Comparison of ENCODE assay signal across 20 cellular contexts in the genomic region with DNA sequence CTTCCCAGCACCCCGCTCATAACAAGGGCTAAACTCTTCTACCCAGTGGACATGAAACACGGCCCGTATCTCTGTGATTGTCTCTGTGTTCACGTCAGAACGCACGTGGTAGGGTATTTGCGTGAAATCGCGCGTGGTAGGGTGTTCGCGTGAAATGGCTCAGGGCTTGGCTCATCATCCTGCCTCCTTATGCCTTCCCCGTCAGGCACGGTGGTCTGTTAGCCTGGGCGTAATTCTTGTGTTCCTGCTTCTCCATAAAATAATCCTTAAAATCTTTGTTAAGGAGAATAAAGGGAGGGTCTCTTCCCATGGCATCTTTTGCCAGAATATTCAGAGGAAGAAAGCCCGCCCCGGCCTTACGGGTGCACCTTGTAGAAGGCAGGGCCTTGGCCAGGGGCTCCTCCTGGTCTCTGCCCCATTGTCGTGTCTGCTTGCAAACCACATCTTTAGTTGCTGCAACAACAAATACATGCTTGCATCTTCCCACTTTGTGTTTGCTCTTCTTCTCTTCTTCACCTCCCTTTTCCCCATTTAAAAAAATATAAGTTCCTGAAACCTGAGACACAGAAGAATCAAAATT.
DNase-seq lines count a peak whose midpoint lies in the region; ATAC-seq and TF ChIP-seq lines count a peak whose summit lies in the region.
"Had no signal": no experiment of that assay in that cellular context is flagged by ENCODE, and none has a peak within 500 bp of the region (broad histone marks: within the 10 kb centered on the region; RNA-seq: fewer than 3 reads in every experiment).

No MANE protein-coding gene starts in this region.

- H2BK5ac ChIP-seq in mesendoderm (ENCODE audit: low read length), result no peak overlapping the region

- H3K9ac ChIP-seq in BLaER1 (no peak overlapping the region), mesendoderm (ENCODE audit: low read length) (no peak overlapping the region)

- H3K9me3 ChIP-seq in BLaER1 (no peaks in the 10 kb centered on the region), lower lobe of right lung (no peaks in the 10 kb centered on the region)
- H3K9me3 ChIP-seq: body of pancreas, heart left ventricle had no signal

- H3K27me3 Mint-ChIP-seq in activated CD4-positive, alpha-beta T cell treated with anti-CD3 and anti-CD28 coated beads for 36 hours, result no peaks in the 10 kb centered on the region
- H3K27me3 Mint-ChIP-seq in activated CD8-positive, alpha-beta T cell treated with anti-CD3 and anti-CD28 coated beads, Interleukin-2, amount 10 ng/mL, durations not matched to agents 7 days and 5 days (ENCODE audit: low read depth), result no peaks in the 10 kb centered on the region
- H3K27me3 Mint-ChIP-seq: naive thymus-derived CD8-positive, alpha-beta T cell had no signal

- peaks cover 1% of the 10 kb centered on the region; the same call in 1 of the 2 replicates for H3K27me3 ChIP-seq in BLaER1
- H3K27me3 ChIP-seq in lower lobe of right lung (ENCODE audit: low read depth), result no peaks in the 10 kb centered on the region
- H3K27me3 ChIP-seq in mesendoderm (ENCODE audit: insufficient read depth, low read length, poor library complexity), result no peaks in the 10 kb centered on the region
- H3K27me3 ChIP-seq: body of pancreas, heart left ventricle had no signal

- H3K36me3 ChIP-seq in BLaER1, result 0 out of 2 replicates have a peak, but pooled peaks cover 5% of the 10 kb centered on the region
- H3K36me3 ChIP-seq in lower lobe of right lung, result peaks cover 6% of the 10 kb centered on the region
- H3K36me3 ChIP-seq in mesendoderm (ENCODE audit: control insufficient read depth, insufficient read depth, low read length), result no peaks in the 10 kb centered on the region

- H2AK5ac ChIP-seq in mesendoderm (ENCODE audit: low read length), result no peak overlapping the region

- H2BK120ac ChIP-seq in mesendoderm (ENCODE audit: low read depth, low read length), result no peak overlapping the region

- no peak overlapping the region for H3K23ac ChIP-seq in mesendoderm (ENCODE audit: low read length)

- CTCF ChIA-PET in activated CD4-positive, alpha-beta T cell treated with anti-CD3 and anti-CD28 coated beads for 36 hours (lab: Charles Lee), result no interaction called here
- CTCF ChIA-PET in activated CD8-positive, alpha-beta T cell treated with anti-CD3 and anti-CD28 coated beads, Interleukin-2, amount 10 ng/mL, durations not matched to agents 7 days and 5 days (lab: Charles Lee), result no interaction called here

- no peak overlapping the region for H4K5ac ChIP-seq in mesendoderm (ENCODE audit: low read length)

- no peak overlapping the region for H3K56ac ChIP-seq in mesendoderm (ENCODE audit: low read length)

- H4K20me1 ChIP-seq in BLaER1, result peaks cover 22% of the 10 kb centered on the region

- H4K8ac ChIP-seq in mesendoderm (ENCODE audit: low read depth, low read length), result no peak overlapping the region

- ATAC-seq in activated CD4-positive, alpha-beta T cell treated with anti-CD3 and anti-CD28 coated beads for 36 hours, result no peak
- no peak for ATAC-seq in activated CD8-positive, alpha-beta T cell treated with anti-CD3 and anti-CD28 coated beads, Interleukin-2, amount 10 ng/mL, durations not matched to agents 7 days and 5 days
- ATAC-seq in lower lobe of right lung, result no peak
- ATAC-seq: body of pancreas; heart left ventricle; naive thymus-derived CD8-positive, alpha-beta T cell had no signal

- no CpG with 5 or more reads among the region's 19 CpGs for WGBS in mesendoderm (ENCODE audit: extremely low coverage, insufficient coverage, low lambda C conversion rate)

- POLR2A ChIA-PET in activated CD4-positive, alpha-beta T cell treated with anti-CD3 and anti-CD28 coated beads for 36 hours (lab: Charles Lee), result no interaction called here
- POLR2A ChIA-PET in activated CD8-positive, alpha-beta T cell treated with anti-CD3 and anti-CD28 coated beads, Interleukin-2, amount 10 ng/mL, durations not matched to agents 7 days and 5 days (lab: Charles Lee), result interaction anchor here (1.0 to 1.5 kb wide), 2 partner anchors 14 to 18 kb away, joined by 3 to 5 read pairs; no protein-coding TSS in a partner anchor

- H3K27ac ChIP-seq in BLaER1, result no peak overlapping the region
- no peak overlapping the region for H3K27ac ChIP-seq in lower lobe of right lung
- H3K27ac ChIP-seq in mesendoderm (ENCODE audit: low read depth, low read length), result no peak overlapping the region
- H3K27ac ChIP-seq: body of pancreas, heart left ventricle, skin epidermis, VCaP had no signal

- no peak overlapping the region for H3K4me3 Mint-ChIP-seq in activated CD4-positive, alpha-beta T cell treated with anti-CD3 and anti-CD28 coated beads for 36 hours
- H3K4me3 Mint-ChIP-seq in activated CD8-positive, alpha-beta T cell treated with anti-CD3 and anti-CD28 coated beads, Interleukin-2, amount 10 ng/mL, durations not matched to agents 7 days and 5 days, result no peak overlapping the region

- DNase-seq in activated CD4-positive, alpha-beta T cell treated with anti-CD3 and anti-CD28 coated beads for 36 hours, result no peak
- no peak for DNase-seq in activated CD4-positive, alpha-beta T cell treated with anti-CD3 and anti-CD28 coated beads for 4 hours
- DNase-seq in activated CD8-positive, alpha-beta T cell treated with anti-CD3 and anti-CD28 coated beads, Interleukin-2, amount 10 ng/mL, durations not matched to agents 7 days and 5 days, result no peak
- peak; percentile 37 for DNase-seq in lower lobe of right lung
- DNase-seq in mesendoderm, result no peak
- DNase-seq in DMS153 treated with DMSO at 0.1 percent for 48 hours (lab: John Stamatoyannopoulos, UW; ENCODE audit: unreplicated experiment), result no peak
- no peak for DNase-seq in stimulated activated CD4-positive, alpha-beta T cell treated with anti-CD3 and anti-CD28 coated beads, Interleukin-12 subunit alpha, Interleukin-12 subunit beta, amount 100 ng/mL, for 4 hours
- DNase-seq: body of pancreas; cortex of kidney; GOT3; NCI-H1048; NCI-H2029 treated with DMSO at 0.1 percent for 48 hours; RPMI8226; stimulated activated CD4-positive, alpha-beta T cell treated with anti-CD3 and anti-CD28 coated beads, Interleukin-2, amount 100 ng/mL, for 48 hours; SW 1271 had no signal

- H3K4me3 ChIP-seq in BLaER1 (no peak overlapping the region), lower lobe of right lung (no peak overlapping the region), mesendoderm (ENCODE audit: low read length) (no peak overlapping the region)
- H3K4me3 ChIP-seq: body of pancreas, heart left ventricle, skin epidermis had no signal

- H3K4me1 Mint-ChIP-seq in activated CD4-positive, alpha-beta T cell treated with anti-CD3 and anti-CD28 coated beads for 36 hours, result peaks cover 83% of the 10 kb centered on the region
- H3K4me1 Mint-ChIP-seq in activated CD8-positive, alpha-beta T cell treated with anti-CD3 and anti-CD28 coated beads, Interleukin-2, amount 10 ng/mL, durations not matched to agents 7 days and 5 days (ENCODE audit: low read depth), result peaks cover 86% of the 10 kb centered on the region

- H3K27ac Mint-ChIP-seq in activated CD4-positive, alpha-beta T cell treated with anti-CD3 and anti-CD28 coated beads for 36 hours, result peak overlapping the region; percentile 72
- H3K27ac Mint-ChIP-seq in activated CD8-positive, alpha-beta T cell treated with anti-CD3 and anti-CD28 coated beads, Interleukin-2, amount 10 ng/mL, durations not matched to agents 7 days and 5 days, result peak overlapping the region; percentile 66

- intact Hi-C loops in activated CD4-positive, alpha-beta T cell treated with anti-CD3 and anti-CD28 coated beads for 36 hours (cut with DNase I, micrococcal nuclease), result loop anchor here in 1 of 2 experiments (5.0 kb wide), 2 partner anchors 83 to 113 kb away; no protein-coding TSS in a partner anchor
- intact Hi-C loops in lower lobe of right lung (cut with DNase I), result no loop called here

- peak overlapping the region; percentile 93; the same call in 1 of the 2 replicates for H3K4me2 ChIP-seq in BLaER1
- H3K4me2 ChIP-seq in mesendoderm (ENCODE audit: low read length), result no peak overlapping the region

- H3K79me2 ChIP-seq in mesendoderm (ENCODE audit: control insufficient read depth, insufficient read depth, low read length), result no peaks in the 10 kb centered on the region

- TF ChIP-seq CTCF in lower lobe of right lung (IDR thresholded peaks at IDR 0.05), result no peak

- H3K9me3 Mint-ChIP-seq in activated CD4-positive, alpha-beta T cell treated with anti-CD3 and anti-CD28 coated beads for 36 hours (ENCODE audit: low read depth), result no peaks in the 10 kb centered on the region
- no peaks in the 10 kb centered on the region for H3K9me3 Mint-ChIP-seq in activated CD8-positive, alpha-beta T cell treated with anti-CD3 and anti-CD28 coated beads, Interleukin-2, amount 10 ng/mL, durations not matched to agents 7 days and 5 days (ENCODE audit: insufficient read depth)
- H3K9me3 Mint-ChIP-seq: naive thymus-derived CD8-positive, alpha-beta T cell had no signal

- no peaks in the 10 kb centered on the region for H3K79me1 ChIP-seq in mesendoderm (ENCODE audit: low read length)

- H2BK15ac ChIP-seq in mesendoderm (replicated peaks; ENCODE audit: low read depth), result no peak overlapping the region

- no peak overlapping the region for H3K18ac ChIP-seq in mesendoderm (ENCODE audit: low read length)

- H3K36me3 Mint-ChIP-seq in activated CD4-positive, alpha-beta T cell treated with anti-CD3 and anti-CD28 coated beads for 36 hours (ENCODE audit: low read depth), result peaks cover 42% of the 10 kb centered on the region
- H3K36me3 Mint-ChIP-seq in activated CD8-positive, alpha-beta T cell treated with anti-CD3 and anti-CD28 coated beads, Interleukin-2, amount 10 ng/mL, durations not matched to agents 7 days and 5 days (ENCODE audit: low read depth), result peaks cover 47% of the 10 kb centered on the region

- H3K4me1 ChIP-seq in BLaER1 (peaks cover 92% of the 10 kb centered on the region), lower lobe of right lung (peaks cover 18% of the 10 kb centered on the region), mesendoderm (ENCODE audit: control insufficient read depth, low read depth, low read length) (peaks cover 3% of the 10 kb centered on the region)
- H3K4me1 ChIP-seq: body of pancreas had no signal

- no peak overlapping the region for H3K4ac ChIP-seq in mesendoderm (ENCODE audit: low read depth, low read length)
